ENCODE assay signal across 29 cellular contexts in genomic region chr16:85958731-85959130, GRCh38.
"Had no signal": no experiment of that assay in that cellular context is flagged by ENCODE, and none has a peak within 500 bp of the region (broad histone marks: within the 10 kb centered on the region; RNA-seq: fewer than 3 reads in every experiment).

No MANE protein-coding gene starts in this region.

- ATAC-seq: stimulated activated effector memory CD8-positive, alpha-beta T cell treated with anti-CD3 and anti-CD28 coated beads, Interleukin-12 subunit alpha, Interleukin-12 subunit beta, amount 100 ng/mL, for 72 hours; stimulated activated memory B cell treated with anti-CD40 and anti-IgM and Interleukin-4, amounts not matched to agents 10 μg/mL and 1 μg/mL and 100 μg/mL, for 72 hours; stimulated activated naive B cell treated with anti-CD40 and anti-IgM and Interleukin-4, amounts not matched to agents 10 μg/mL and 1 μg/mL and 100 μg/mL, for 72 hours; stimulated activated naive CD8-positive, alpha-beta T cell treated with anti-CD3 and anti-CD28 coated beads, Interleukin-15, amount 100 ng/mL, for 72 hours; stimulated activated naive CD8-positive, alpha-beta T cell treated with anti-CD3 and anti-CD28 coated beads, Interleukin-15, Interleukin-2, amounts not matched to agents 100 U/mL and 50 U/mL, for 24 hours; upper lobe of right lung had no signal

- H3K27ac ChIP-seq: stomach, suprapubic skin, testis, thoracic aorta, thyroid gland, tibial artery, tibial nerve, transverse colon, upper lobe of left lung, upper lobe of right lung, uterus, vagina had no signal

- H3K36me3 Mint-ChIP-seq: stimulated activated effector memory CD8-positive, alpha-beta T cell treated with anti-CD3 and anti-CD28 coated beads, Interleukin-12 subunit alpha, Interleukin-12 subunit beta, amount 100 ng/mL, for 72 hours; stimulated activated memory B cell treated with anti-CD40 and anti-IgM and Interleukin-4, amounts not matched to agents 10 μg/mL and 1 μg/mL and 100 μg/mL, for 72 hours; type B pancreatic cell had no signal

- H3K4me3 Mint-ChIP-seq: stimulated activated effector memory CD8-positive, alpha-beta T cell treated with anti-CD3 and anti-CD28 coated beads, Interleukin-12 subunit alpha, Interleukin-12 subunit beta, amount 100 ng/mL, for 72 hours; stimulated activated memory B cell treated with anti-CD40 and anti-IgM and Interleukin-4, amounts not matched to agents 10 μg/mL and 1 μg/mL and 100 μg/mL, for 72 hours; stimulated activated naive CD8-positive, alpha-beta T cell treated with anti-CD3 and anti-CD28 coated beads, Interleukin-15, amount 100 ng/mL, for 72 hours; stimulated activated naive CD8-positive, alpha-beta T cell treated with anti-CD3 and anti-CD28 coated beads, Interleukin-15, Interleukin-2, amounts not matched to agents 100 ng/mL and 50 ng/mL, for 24 hours; type B pancreatic cell had no signal

- H3K36me3 ChIP-seq: stomach, suprapubic skin, thoracic aorta, thyroid gland, tibial artery, tibial nerve, transverse colon, upper lobe of left lung, upper lobe of right lung, uterus, vagina had no signal

- DNase-seq: stimulated activated CD4-positive, alpha-beta T cell treated with anti-CD3 and anti-CD28 coated beads, Interleukin-2, amount 100 ng/mL, for 48 hours; stimulated activated CD4-positive, alpha-beta T cell treated with anti-CD3 and anti-CD28 coated beads, Interleukin-4, amount 100 ng/mL, for 1 hour; stimulated activated CD4-positive, alpha-beta T cell treated with anti-CD3 and anti-CD28 coated beads, Interleukin-4, amount 100 ng/mL, for 24 hours; stimulated activated CD4-positive, alpha-beta T cell treated with anti-CD3 and anti-CD28 coated beads, Interleukin-4, amount 100 ng/mL, for 4 hours; stimulated activated CD8-positive, alpha-beta memory T cell treated with anti-CD3 and anti-CD28 coated beads, Interleukin-4, amount 100 ng/mL, for 48 hours; stimulated activated naive B cell treated with anti-CD40 and anti-IgM and Interleukin-4, amounts not matched to agents 10 μg/mL and 1 μg/mL and 100 μg/mL, for 72 hours; stimulated activated naive CD4-positive, alpha-beta T cell; stimulated activated naive CD4-positive, alpha-beta T cell treated with Interleukin-2 at 50 U/mL for 16 hours; stimulated activated naive CD8-positive, alpha-beta T cell treated with anti-CD3 and anti-CD28 coated beads, Interleukin-15, amount 100 ng/mL, for 72 hours; stimulated activated naive CD8-positive, alpha-beta T cell treated with anti-CD3 and anti-CD28 coated beads, Interleukin-15, Interleukin-2, amounts not matched to agents 100 U/mL and 50 U/mL, for 24 hours; stomach; substantia nigra; testis; thyroid gland; tibial artery; transverse colon; trophoblast cell; upper lobe of left lung; upper lobe of right lung; uterus had no signal

- H3K27me3 ChIP-seq: testis, thyroid gland, tibial nerve, transverse colon, upper lobe of left lung, upper lobe of right lung, uterus, vagina had no signal

- H3K9me3 ChIP-seq: stomach, suprapubic skin, testis, thoracic aorta, thyroid gland, tibial artery, tibial nerve, transverse colon, upper lobe of left lung, upper lobe of right lung, uterus, vagina had no signal

- H3K27me3 Mint-ChIP-seq: stimulated activated memory B cell treated with anti-CD40 and anti-IgM and Interleukin-4, amounts not matched to agents 10 μg/mL and 1 μg/mL and 100 μg/mL, for 72 hours; stimulated activated naive B cell treated with anti-CD40 and anti-IgM and Interleukin-4, amounts not matched to agents 10 μg/mL and 1 μg/mL and 100 μg/mL, for 72 hours; stimulated activated naive CD8-positive, alpha-beta T cell treated with anti-CD3 and anti-CD28 coated beads, Interleukin-15, Interleukin-2, amounts not matched to agents 100 ng/mL and 50 ng/mL, for 24 hours had no signal

- H3K4me1 ChIP-seq: testis, uterus had no signal

- H3K9me3 Mint-ChIP-seq: stimulated activated effector memory CD8-positive, alpha-beta T cell treated with anti-CD3 and anti-CD28 coated beads, Interleukin-12 subunit alpha, Interleukin-12 subunit beta, amount 100 ng/mL, for 72 hours; stimulated activated memory B cell treated with anti-CD40 and anti-IgM and Interleukin-4, amounts not matched to agents 10 μg/mL and 1 μg/mL and 100 μg/mL, for 72 hours; stimulated activated naive CD8-positive, alpha-beta T cell treated with anti-CD3 and anti-CD28 coated beads, Interleukin-15, amount 100 ng/mL, for 72 hours; stimulated activated naive CD8-positive, alpha-beta T cell treated with anti-CD3 and anti-CD28 coated beads, Interleukin-15, Interleukin-2, amounts not matched to agents 100 ng/mL and 50 ng/mL, for 24 hours had no signal

- H3K4me3 ChIP-seq: stomach, suprapubic skin, testis, thoracic aorta, thyroid gland, tibial artery, tibial nerve, transverse colon, upper lobe of left lung, upper lobe of right lung, uterus, vagina had no signal

- H3K27ac Mint-ChIP-seq: stimulated activated effector memory CD8-positive, alpha-beta T cell treated with anti-CD3 and anti-CD28 coated beads, Interleukin-12 subunit alpha, Interleukin-12 subunit beta, amount 100 ng/mL, for 72 hours; stimulated activated memory B cell treated with anti-CD40 and anti-IgM and Interleukin-4, amounts not matched to agents 10 μg/mL and 1 μg/mL and 100 μg/mL, for 72 hours; stimulated activated naive B cell treated with anti-CD40 and anti-IgM and Interleukin-4, amounts not matched to agents 10 μg/mL and 1 μg/mL and 100 μg/mL, for 72 hours; stimulated activated naive CD8-positive, alpha-beta T cell treated with anti-CD3 and anti-CD28 coated beads, Interleukin-15, amount 100 ng/mL, for 72 hours; stimulated activated naive CD8-positive, alpha-beta T cell treated with anti-CD3 and anti-CD28 coated beads, Interleukin-15, Interleukin-2, amounts not matched to agents 100 ng/mL and 50 ng/mL, for 24 hours had no signal

- FAIRE-seq: urothelium cell line had no signal
